Comparison of ENCODE assay signal across 8 cellular contexts in the genomic region with DNA sequence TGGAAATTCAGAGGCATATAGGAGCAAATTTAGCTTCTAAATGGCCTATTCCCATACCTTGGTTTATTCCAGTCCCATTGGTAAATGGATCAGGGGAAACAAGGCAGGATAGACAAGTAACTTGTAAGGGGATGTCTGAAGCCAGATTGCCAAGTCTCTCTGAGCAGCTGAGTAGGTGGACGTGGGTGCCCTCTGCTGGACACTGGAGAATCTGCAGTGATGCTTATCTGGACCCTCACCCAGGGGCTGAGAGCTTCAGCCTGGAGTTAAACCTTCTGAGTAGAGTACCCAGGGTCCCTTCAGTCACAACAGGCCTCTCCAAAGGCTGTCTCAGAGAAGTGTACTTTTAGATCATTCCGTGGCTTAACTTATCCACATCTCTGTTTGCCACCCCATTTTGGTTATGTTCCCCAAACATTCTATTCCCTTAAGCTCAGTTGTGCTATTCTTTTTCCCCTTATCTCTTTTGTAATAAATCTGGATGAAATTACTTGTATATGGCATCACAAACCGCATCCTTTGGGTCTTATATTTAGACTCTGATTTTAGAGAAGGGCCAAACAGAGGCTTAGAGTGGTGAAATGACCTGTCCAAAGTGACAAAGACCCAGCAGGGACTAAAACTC.
DNase-seq lines count a peak whose midpoint lies in the region; ATAC-seq and TF ChIP-seq lines count a peak whose summit lies in the region.

No MANE protein-coding gene starts in this region.

- peaks cover 72% of the 10 kb centered on the region for H3K4me1 ChIP-seq in parathyroid adenoma

- no peaks in the 10 kb centered on the region for H3K27me3 ChIP-seq in parathyroid adenoma (ENCODE audit: control insufficient read depth, insufficient read depth, low read length)

- H3K9me3 Mint-ChIP-seq in activated T-helper 2 cell treated with anti-CD3 and anti-CD28 coated beads, Interferon-gamma antibody, Interleukin-2, Interleukin-4, amounts not matched to agents 10 μg/mL and 5 μg/mL and 100 μg/mL, durations not matched to agents 14 hours and 24 hours and 36 hours, result no peaks in the 10 kb centered on the region

- H3K4me3 ChIP-seq in parathyroid adenoma (ENCODE audit: low read depth, low read length), result no peak overlapping the region

- H3K27ac Mint-ChIP-seq in activated T-helper 2 cell treated with anti-CD3 and anti-CD28 coated beads, Interferon-gamma antibody, Interleukin-2, Interleukin-4, amounts not matched to agents 10 μg/mL and 5 μg/mL and 100 μg/mL, durations not matched to agents 14 hours and 24 hours and 36 hours, result no peak overlapping the region

- H3K36me3 Mint-ChIP-seq in activated T-helper 2 cell treated with anti-CD3 and anti-CD28 coated beads, Interferon-gamma antibody, Interleukin-2, Interleukin-4, amounts not matched to agents 10 μg/mL and 5 μg/mL and 100 μg/mL, durations not matched to agents 14 hours and 24 hours and 36 hours (ENCODE audit: low read depth), result no peaks in the 10 kb centered on the region

- no peak overlapping the region for H3K4me3 Mint-ChIP-seq in activated T-helper 2 cell treated with anti-CD3 and anti-CD28 coated beads, Interferon-gamma antibody, Interleukin-2, Interleukin-4, amounts not matched to agents 10 μg/mL and 5 μg/mL and 100 μg/mL, durations not matched to agents 14 hours and 24 hours and 36 hours (ENCODE audit: low read depth)

- no peaks in the 10 kb centered on the region for H3K4me1 Mint-ChIP-seq in activated T-helper 2 cell treated with anti-CD3 and anti-CD28 coated beads, Interferon-gamma antibody, Interleukin-2, Interleukin-4, amounts not matched to agents 10 μg/mL and 5 μg/mL and 100 μg/mL, durations not matched to agents 14 hours and 24 hours and 36 hours (ENCODE audit: low read depth)

- H3K9me3 ChIP-seq in parathyroid adenoma (ENCODE audit: control insufficient read depth, low read length), result no peaks in the 10 kb centered on the region

- peak overlapping the region; percentile 18 for H2AFZ ChIP-seq in parathyroid adenoma

- intact Hi-C loops in activated T-helper 2 cell treated with anti-CD3 and anti-CD28 coated beads, Interferon-gamma antibody, Interleukin-2, Interleukin-4, amounts not matched to agents 10 μg/mL and 5 μg/mL and 100 μg/mL, durations not matched to agents 14 hours and 24 hours and 36 hours (cut with micrococcal nuclease), result loop anchor here (1.0 to 5.0 kb wide), 2 partner anchors 318 to 486 kb away; no protein-coding TSS in a partner anchor

- no peak overlapping the region for H3K9ac ChIP-seq in parathyroid adenoma

- no peaks in the 10 kb centered on the region for H3K79me2 ChIP-seq in parathyroid adenoma

- H3K27ac ChIP-seq in RWPE1 (no peak overlapping the region), parathyroid adenoma (peak overlapping the region; percentile 87)

- peak; percentile 95 for TF ChIP-seq CTCF in RWPE1 (conservative IDR thresholded peaks at IDR 0.05; ENCODE audit: low read depth)
- peak; percentile 93 for TF ChIP-seq CTCF in parathyroid adenoma (IDR thresholded peaks at IDR 0.05)

- no peaks in the 10 kb centered on the region for H3K27me3 Mint-ChIP-seq in activated T-helper 2 cell treated with anti-CD3 and anti-CD28 coated beads, Interferon-gamma antibody, Interleukin-2, Interleukin-4, amounts not matched to agents 10 μg/mL and 5 μg/mL and 100 μg/mL, durations not matched to agents 14 hours and 24 hours and 36 hours (ENCODE audit: low read depth)

- H3K36me3 ChIP-seq in parathyroid adenoma (ENCODE audit: control insufficient read depth, insufficient read depth, low read length), result no peaks in the 10 kb centered on the region

- no peak overlapping the region for H3K4me2 ChIP-seq in parathyroid adenoma (ENCODE audit: low read length)

- DNase-seq in COR-L47 (lab: John Stamatoyannopoulos, UW) (peak; percentile 29), HT-29 (ENCODE audit: low spot score) (peak; percentile 82), RWPE1 (ENCODE audit: low spot score) (peak; percentile 78), foreskin melanocyte (peak; percentile 38), ureter (ENCODE audit: low spot score) (peak; percentile 45)
- peak; percentile 17 for DNase-seq in activated T-helper 2 cell treated with anti-CD3 and anti-CD28 coated beads, Interferon-gamma antibody, Interleukin-2, Interleukin-4, amounts not matched to agents 10 μg/mL and 5 μg/mL and 100 μg/mL, durations not matched to agents 14 hours and 24 hours and 36 hours (ENCODE audit: low spot score)

- CTCF ChIA-PET in RWPE1 (lab: Yijun Ruan, JAX), result interaction anchor here (0.5 to 3.6 kb wide), 36 partner anchors 9 to 864 kb away, joined by 3 to 45 read pairs (median 3); no protein-coding TSS in a partner anchor

- POLR2A ChIA-PET in RWPE1 (lab: Yijun Ruan, JAX; ENCODE audit: low non-redundant PET), result interaction anchor here (0.6 kb wide), 1 partner anchor 371 kb away, joined by 3 read pairs; no protein-coding TSS in a partner anchor

- peak; percentile 83 for ATAC-seq in GM19467 (IDR thresholded peaks at IDR 0.05; ENCODE audit: unreplicated experiment)

Comparison
In these comparisons a context has a peak if more than half of its experiments do, and no peak if none do; other contexts are left out.
1. DNase-seq: peak in every context shown above with its lines; median percentile 82 in HT-29; 78 in RWPE1; 45 in ureter; 38 in foreskin melanocyte; 29 in COR-L47; 17 in activated T-helper 2 cell treated with anti-CD3 and anti-CD28 coated beads, Interferon-gamma antibody, Interleukin-2, Interleukin-4, amounts not matched to agents 10 μg/mL and 5 μg/mL and 100 μg/mL, durations not matched to agents 14 hours and 24 hours and 36 hours.